Comparison of ENCODE assay signal across 8 cellular contexts in the genomic region with DNA sequence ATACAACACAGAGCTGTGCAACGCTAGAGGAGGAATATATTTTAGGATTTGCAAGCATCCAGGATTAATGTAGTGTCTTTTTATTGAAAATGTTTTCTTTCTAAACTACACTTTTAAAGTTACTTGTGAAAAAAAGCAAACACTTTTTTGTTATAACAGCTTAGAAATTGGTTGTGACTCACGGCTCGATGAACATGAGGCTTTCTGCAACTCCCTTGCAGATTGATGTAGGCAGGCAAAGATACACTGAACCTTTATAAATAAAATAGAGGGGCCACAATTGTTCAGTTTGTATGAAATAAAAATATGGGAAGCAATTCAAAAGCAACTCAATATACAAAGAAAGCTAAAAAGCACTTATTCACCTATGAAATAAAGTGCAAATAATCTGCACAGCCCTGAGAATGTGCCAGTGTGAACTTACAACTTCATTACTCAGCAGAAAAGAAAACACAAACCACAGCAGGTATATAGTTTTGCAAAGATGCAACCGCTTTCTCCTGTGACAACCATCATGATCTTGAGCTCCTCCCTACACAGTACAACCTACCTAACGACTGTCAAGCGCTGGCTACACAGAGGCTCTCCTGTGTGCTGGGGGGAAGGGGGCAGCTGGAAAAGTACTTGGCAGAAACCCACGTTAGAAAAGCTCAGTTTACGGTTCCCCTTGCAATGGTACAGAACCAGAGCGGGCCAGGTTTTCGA. TPM values are rescaled to one million over a fixed set of nuclear protein-coding genes. Genes with fewer than 3 reads are reported as not detected.
A peak's percentile ranks its signal among the peaks of the same experiment; 100 is the strongest.
DNase-seq lines count a peak whose midpoint lies in the region; ATAC-seq and TF ChIP-seq lines count a peak whose summit lies in the region.

No MANE protein-coding gene starts in this region.

- peak overlapping the region in 3 of 4 donors; percentile 84 to 97 (median 96) for H3K27ac ChIP-seq in body of pancreas
- H3K27ac ChIP-seq in layer of hippocampus (ENCODE audit: low read depth, low read length), result peak overlapping the region; percentile 97
- peak overlapping the region; percentile 95 to 97 for H3K27ac ChIP-seq in testis

- H3K27me3 ChIP-seq in body of pancreas (no peaks in the 10 kb centered on the region), layer of hippocampus (ENCODE audit: control insufficient read depth, insufficient read depth, low read length) (no peaks in the 10 kb centered on the region), testis (no peaks in the 10 kb centered on the region)

- peak; percentile 8 for ATAC-seq in body of pancreas
- ATAC-seq in GM21528 (IDR thresholded peaks at IDR 0.05; ENCODE audit: low FRiP score, unreplicated experiment), result no peak
- no peak for ATAC-seq in GM21367 (IDR thresholded peaks at IDR 0.05; ENCODE audit: unreplicated experiment)

- H3K9me3 ChIP-seq in body of pancreas, result no peaks in the 10 kb centered on the region
- H3K9me3 ChIP-seq in testis, result no peaks in the 10 kb centered on the region

- intact Hi-C loops in body of pancreas (cut with DNase I) (no loop called here), testis (cut with DNase I; ENCODE audit: low total_unique reads) (no loop called here)

- peaks cover 6 to 12% of the 10 kb centered on the region in 2 donors for H3K36me3 ChIP-seq in body of pancreas (replicated peaks in 1 of 2; ENCODE audit: insufficient read depth in 1 of 2, low read depth in 2 of 2)
- no peaks in the 10 kb centered on the region for H3K36me3 ChIP-seq in testis (ENCODE audit: low read depth, missing control alignments)

- DNase-seq in NCI-H748 (lab: John Stamatoyannopoulos, UW; ENCODE audit: unreplicated experiment) (peak; percentile 29), NCI-H748 treated with DMSO at 0.1 percent for 48 hours (lab: John Stamatoyannopoulos, UW) (no peak), LHCN-M2 (ENCODE audit: low read depth) (peak; percentile 12), body of pancreas (no peak), testis (no peak)

- WGBS in body of pancreas, 2 donors, result 13 to 22% methylated on average over 6 to 10 of the region's 10 CpGs
- WGBS in testis, 2 donors, result 12 to 16% methylated on average over 7 to 10 of the region's 10 CpGs

- TF ChIP-seq POLR2A in body of pancreas (IDR thresholded peaks at IDR 0.05) (no peak), testis (IDR thresholded peaks at IDR 0.05) (no peak)

- H3K4me3 ChIP-seq in body of pancreas, result peak overlapping the region; percentile 37 to 70
- peak overlapping the region; percentile 73 to 80 for H3K4me3 ChIP-seq in testis

- H3K4me1 ChIP-seq in body of pancreas (peaks cover 12% of the 10 kb centered on the region), testis (peaks cover 9% of the 10 kb centered on the region)

- TF ChIP-seq CTCF in body of pancreas (IDR thresholded peaks at IDR 0.05) (no peak), testis (IDR thresholded peaks at IDR 0.05) (no peak)

RNA-seq across cellular contexts. Expression of gene LUC7L, which starts 0.9 kb away (rescaled TPM):
- total RNA-seq in LHCN-M2 (2014; rRNA removed), result 51.2 and 56.2 TPM in 2 replicates
- polyA plus RNA-seq in LHCN-M2 (2012), result 22.5 TPM
- total RNA-seq in body of pancreas, result 100 to 1,000 TPM; 106 to 162 TPM
- 100 to 1,000 TPM; 145 to 192 TPM for total RNA-seq in testis
- polyA plus RNA-seq in testis (ENCODE audit: insufficient read depth, low read depth, low replicate concordance), result 81.1 TPM

RNA-seq across cellular contexts. Expression of gene FAM234A, which starts 6.3 kb away (rescaled TPM):
- total RNA-seq in LHCN-M2 (2014; rRNA removed) (107 and 132 TPM in 2 replicates), body of pancreas (10 to 100 TPM; 44.2 to 50.8 TPM), testis (100 to 1,000 TPM; 151 to 168 TPM)
- polyA plus RNA-seq in LHCN-M2 (2012), result 55.4 TPM
- polyA plus RNA-seq in testis (ENCODE audit: insufficient read depth, low read depth, low replicate concordance), result 89.7 TPM

RNA-seq across cellular contexts. Expression of gene RGS11, which starts 47.4 kb away (rescaled TPM):
- total RNA-seq in LHCN-M2 (2014; rRNA removed) (0.96 and 1.1 TPM in 2 replicates), body of pancreas (10 to 100 TPM; 15.6 to 95.9 TPM), testis (1 to 10 TPM; 1.2 to 2.9 TPM)
- polyA plus RNA-seq in LHCN-M2 (2012), result 0.52 TPM
- polyA plus RNA-seq in testis (ENCODE audit: insufficient read depth, low read depth, low replicate concordance), result 3.0 TPM

RNA-seq across cellular contexts. Expression of gene HBQ1, which starts 48.0 kb away (rescaled TPM):
- 1.5 TPM in 1 of 2 replicates, not detected in the other for total RNA-seq in LHCN-M2 (2014; rRNA removed)
- 0.27 TPM for polyA plus RNA-seq in LHCN-M2 (2012)
- total RNA-seq in body of pancreas, result not detected
- total RNA-seq in testis, result 1 to 10 TPM; 4.2 to 4.3 TPM
- polyA plus RNA-seq in testis (ENCODE audit: insufficient read depth, low read depth, low replicate concordance), result 1.3 TPM

RNA-seq across cellular contexts. Expression of gene HBA1, which starts 51.8 kb away (rescaled TPM):
- total RNA-seq in LHCN-M2 (2014; rRNA removed), result not detected in 2 replicates
- polyA plus RNA-seq in LHCN-M2 (2012), result 1.4 TPM
- total RNA-seq in body of pancreas, result not detected
- total RNA-seq in testis, result 10 to 100 TPM in 1 of 2 donors, not detected in 1; 11.7 TPM
- 24.0 TPM for polyA plus RNA-seq in testis (ENCODE audit: insufficient read depth, low read depth, low replicate concordance)

Comparison
In these comparisons a context has a peak if more than half of its experiments do, and no peak if none do; other contexts are left out.
1. DNase-seq: peak in NCI-H748 (single experiment) and LHCN-M2 (single experiment); none in NCI-H748 treated with DMSO at 0.1 percent for 48 hours (single experiment), body of pancreas (0 of 4) and testis (single experiment).
2. Peak in every context shown above with its lines, with median percentiles within 50 percentile points of each other: H3K27ac ChIP-seq.